In the genomic region with DNA sequence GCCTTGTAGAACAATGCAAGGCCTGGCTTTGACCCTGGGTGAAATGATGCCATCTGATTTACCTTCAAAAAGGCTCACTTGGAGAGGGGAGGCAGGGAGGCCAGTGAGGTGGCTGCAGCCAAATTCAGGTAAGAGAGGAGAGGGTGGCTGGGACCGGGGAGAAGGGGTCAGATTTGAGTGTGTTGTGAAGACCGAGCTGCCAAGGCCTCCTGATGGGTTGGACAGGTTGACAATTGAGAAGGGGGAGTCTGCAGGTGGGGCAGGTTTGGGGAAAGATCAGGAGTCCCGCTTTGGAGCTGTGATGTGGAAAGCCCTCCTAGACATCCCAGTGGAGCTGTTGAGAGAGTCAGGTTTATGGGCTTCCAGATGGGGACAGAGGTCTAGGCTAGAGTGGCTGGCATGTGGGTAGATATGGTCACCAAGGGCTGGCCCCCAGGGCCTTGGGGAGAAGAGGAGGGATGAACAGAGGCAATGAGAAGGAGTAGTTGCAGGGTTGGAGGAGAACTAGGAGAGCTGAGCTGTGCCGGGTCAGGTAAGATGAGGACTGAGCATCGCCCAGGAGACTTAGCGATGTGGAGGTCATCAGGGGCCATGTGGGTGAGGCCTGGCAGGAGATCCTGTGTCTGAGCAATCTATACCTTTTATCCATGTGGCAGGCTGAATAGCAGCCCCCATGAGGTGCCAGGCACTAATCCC, we compare ENCODE assay signal across 1 cellular context.
TF ChIP-seq lines count a peak whose summit lies in the region.

No MANE protein-coding gene starts in this region.

TF ChIP-seq in IMR-90, 13 proteins besides CTCF, POLR2A, EP300 and RAD21:
- TF ChIP-seq FOS (IDR thresholded peaks at IDR 0.05; ENCODE audit: low read depth, low read length) = no peak
- TF ChIP-seq CHD1 (IDR thresholded peaks at IDR 0.05; ENCODE audit: low read depth, low read length) = no peak
- TF ChIP-seq CEBPB (IDR thresholded peaks at IDR 0.05; ENCODE audit: low read depth, low read length) = no peak
- no peak for TF ChIP-seq SMC3 (IDR thresholded peaks at IDR 0.05; ENCODE audit: low read depth, low read length)
- TF ChIP-seq USF2 (IDR thresholded peaks at IDR 0.05; ENCODE audit: low read depth, low read length) = no peak
